1 cellular context compared by ENCODE assay signal in the genomic region with DNA sequence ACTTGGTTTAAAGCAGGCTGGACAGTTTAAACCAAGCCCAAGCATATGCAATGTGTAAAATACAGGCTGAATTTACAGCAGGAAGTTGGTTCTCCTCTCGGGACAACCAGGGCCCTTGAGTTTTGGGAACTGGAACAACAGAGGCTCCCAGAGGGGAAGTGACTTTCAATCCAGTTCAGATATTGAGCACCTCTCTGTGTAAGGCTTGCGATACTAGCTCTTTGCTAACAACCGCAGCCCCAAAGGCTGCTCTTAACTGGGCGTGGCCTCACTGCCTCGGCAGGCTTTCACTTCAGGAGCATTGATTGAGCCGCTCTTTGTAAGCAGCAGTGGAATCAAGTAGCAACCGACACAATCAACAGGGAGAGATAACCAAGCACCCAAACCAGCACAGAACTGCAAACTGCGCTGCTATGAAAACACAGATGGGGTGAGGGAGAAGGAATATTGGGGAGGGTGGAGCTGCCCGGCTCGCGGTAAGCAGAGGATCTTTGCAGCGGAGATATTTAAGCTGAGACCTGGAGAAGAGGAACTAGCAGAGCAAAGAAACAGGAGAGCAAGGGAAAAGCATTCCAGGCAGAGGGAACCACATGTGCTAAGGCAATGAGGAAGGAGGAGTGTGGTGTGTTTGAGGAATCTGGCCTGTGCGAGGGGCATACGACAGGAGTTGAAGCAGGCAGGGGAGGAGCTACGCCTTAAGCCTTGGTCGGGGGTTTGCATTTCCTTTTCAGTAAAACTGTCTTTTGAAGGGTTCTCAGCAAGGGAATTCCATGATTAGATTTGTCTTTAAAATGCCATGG.
A peak's percentile ranks its signal among the peaks of the same experiment; 100 is the strongest.
TF ChIP-seq lines count a peak whose summit lies in the region.

No MANE protein-coding gene starts in this region.

TF ChIP-seq in K562, 482 proteins besides CTCF, POLR2A, EP300 and RAD21 (continued from another document and continues in another):
- TF ChIP-seq, protein P1, sequence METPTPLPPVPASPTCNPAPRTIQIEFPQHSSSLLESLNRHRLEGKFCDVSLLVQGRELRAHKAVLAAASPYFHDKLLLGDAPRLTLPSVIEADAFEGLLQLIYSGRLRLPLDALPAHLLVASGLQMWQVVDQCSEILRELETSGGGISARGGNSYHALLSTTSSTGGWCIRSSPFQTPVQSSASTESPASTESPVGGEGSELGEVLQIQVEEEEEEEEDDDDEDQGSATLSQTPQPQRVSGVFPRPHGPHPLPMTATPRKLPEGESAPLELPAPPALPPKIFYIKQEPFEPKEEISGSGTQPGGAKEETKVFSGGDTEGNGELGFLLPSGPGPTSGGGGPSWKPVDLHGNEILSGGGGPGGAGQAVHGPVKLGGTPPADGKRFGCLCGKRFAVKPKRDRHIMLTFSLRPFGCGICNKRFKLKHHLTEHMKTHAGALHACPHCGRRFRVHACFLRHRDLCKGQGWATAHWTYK (CRISPR knock-in tag; IDR thresholded peaks at IDR 0.05): no peak
- TF ChIP-seq, protein P2, sequence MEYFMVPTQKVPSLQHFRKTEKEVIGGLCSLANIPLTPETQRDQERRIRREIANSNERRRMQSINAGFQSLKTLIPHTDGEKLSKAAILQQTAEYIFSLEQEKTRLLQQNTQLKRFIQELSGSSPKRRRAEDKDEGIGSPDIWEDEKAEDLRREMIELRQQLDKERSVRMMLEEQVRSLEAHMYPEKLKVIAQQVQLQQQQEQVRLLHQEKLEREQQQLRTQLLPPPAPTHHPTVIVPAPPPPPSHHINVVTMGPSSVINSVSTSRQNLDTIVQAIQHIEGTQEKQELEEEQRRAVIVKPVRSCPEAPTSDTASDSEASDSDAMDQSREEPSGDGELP (CRISPR knock-in tag; IDR thresholded peaks at IDR 0.05; ENCODE audit: borderline replicate concordance): peak; percentile 41; the same call in 1 of the 2 replicates
- TF ChIP-seq, protein P3, sequence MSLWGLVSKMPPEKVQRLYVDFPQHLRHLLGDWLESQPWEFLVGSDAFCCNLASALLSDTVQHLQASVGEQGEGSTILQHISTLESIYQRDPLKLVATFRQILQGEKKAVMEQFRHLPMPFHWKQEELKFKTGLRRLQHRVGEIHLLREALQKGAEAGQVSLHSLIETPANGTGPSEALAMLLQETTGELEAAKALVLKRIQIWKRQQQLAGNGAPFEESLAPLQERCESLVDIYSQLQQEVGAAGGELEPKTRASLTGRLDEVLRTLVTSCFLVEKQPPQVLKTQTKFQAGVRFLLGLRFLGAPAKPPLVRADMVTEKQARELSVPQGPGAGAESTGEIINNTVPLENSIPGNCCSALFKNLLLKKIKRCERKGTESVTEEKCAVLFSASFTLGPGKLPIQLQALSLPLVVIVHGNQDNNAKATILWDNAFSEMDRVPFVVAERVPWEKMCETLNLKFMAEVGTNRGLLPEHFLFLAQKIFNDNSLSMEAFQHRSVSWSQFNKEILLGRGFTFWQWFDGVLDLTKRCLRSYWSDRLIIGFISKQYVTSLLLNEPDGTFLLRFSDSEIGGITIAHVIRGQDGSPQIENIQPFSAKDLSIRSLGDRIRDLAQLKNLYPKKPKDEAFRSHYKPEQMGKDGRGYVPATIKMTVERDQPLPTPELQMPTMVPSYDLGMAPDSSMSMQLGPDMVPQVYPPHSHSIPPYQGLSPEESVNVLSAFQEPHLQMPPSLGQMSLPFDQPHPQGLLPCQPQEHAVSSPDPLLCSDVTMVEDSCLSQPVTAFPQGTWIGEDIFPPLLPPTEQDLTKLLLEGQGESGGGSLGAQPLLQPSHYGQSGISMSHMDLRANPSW (CRISPR knock-in tag; IDR thresholded peaks at IDR 0.05): no peak
- TF ChIP-seq SETDB1 (IDR thresholded peaks at IDR 0.05; ENCODE audit: low read length) (no peak), MCM3 (IDR thresholded peaks at IDR 0.05) (no peak), HDGF (IDR thresholded peaks at IDR 0.05) (0 out of 2 replicates have a peak, but pooled peaks have one; percentile 34), CSDE1 (IDR thresholded peaks at IDR 0.05) (no peak), POLR3G (IDR thresholded peaks at IDR 0.05; ENCODE audit: extremely low read depth, insufficient read length, insufficient replicate concordance) (no peak), DPF2 (IDR thresholded peaks at IDR 0.05) (peak; percentile 40; the same call in 1 of the 2 replicates), MTF1 (CRISPR knock-in tag; IDR thresholded peaks at IDR 0.05; ENCODE audit: borderline replicate concordance) (no peak), ZNF551 (CRISPR knock-in tag; IDR thresholded peaks at IDR 0.05) (no peak), ZNF644 (tag; IDR thresholded peaks at IDR 0.05; ENCODE audit: low read depth) (no peak), MEF2D (tag; conservative IDR thresholded peaks at IDR 0.05; ENCODE audit: low read depth) (no peak), RNF2 (IDR thresholded peaks at IDR 0.05) (no peak), FOXJ2 (tag; IDR thresholded peaks at IDR 0.05) (no peak), TRIM24 (IDR thresholded peaks at IDR 0.05) (no peak), TEAD1 (CRISPR knock-in tag; IDR thresholded peaks at IDR 0.05) (peak in 1 of 2 experiments; percentile 38; a peak in 1 of 4 replicates), YY1 (IDR thresholded peaks at IDR 0.05; ENCODE audit: borderline replicate concordance in 1 of 3, control insufficient read depth in 1 of 3, extremely low read depth in 1 of 3, insufficient read depth in 3 of 3, insufficient read length in 1 of 3, insufficient replicate concordance in 2 of 3, low read depth in 1 of 3, low read length in 2 of 3) (no peak), POLR2B (IDR thresholded peaks at IDR 0.05; ENCODE audit: low read depth, partially characterized antibody) (no peak), ZNF764 (CRISPR knock-in tag; IDR thresholded peaks at IDR 0.05; ENCODE audit: low read depth) (no peak), NFYB (IDR thresholded peaks at IDR 0.05; ENCODE audit: extremely low read depth, insufficient read length) (no peak), MYNN (IDR thresholded peaks at IDR 0.05) (no peak), MYNN (CRISPR knock-in tag; IDR thresholded peaks at IDR 0.05) (no peak), ESRRB (CRISPR knock-in tag; IDR thresholded peaks at IDR 0.05; ENCODE audit: borderline replicate concordance) (no peak), MTA3 (IDR thresholded peaks at IDR 0.05; ENCODE audit: borderline replicate concordance) (peak; percentile 66; the same call in 1 of the 2 replicates)
- TF ChIP-seq, protein P4, sequence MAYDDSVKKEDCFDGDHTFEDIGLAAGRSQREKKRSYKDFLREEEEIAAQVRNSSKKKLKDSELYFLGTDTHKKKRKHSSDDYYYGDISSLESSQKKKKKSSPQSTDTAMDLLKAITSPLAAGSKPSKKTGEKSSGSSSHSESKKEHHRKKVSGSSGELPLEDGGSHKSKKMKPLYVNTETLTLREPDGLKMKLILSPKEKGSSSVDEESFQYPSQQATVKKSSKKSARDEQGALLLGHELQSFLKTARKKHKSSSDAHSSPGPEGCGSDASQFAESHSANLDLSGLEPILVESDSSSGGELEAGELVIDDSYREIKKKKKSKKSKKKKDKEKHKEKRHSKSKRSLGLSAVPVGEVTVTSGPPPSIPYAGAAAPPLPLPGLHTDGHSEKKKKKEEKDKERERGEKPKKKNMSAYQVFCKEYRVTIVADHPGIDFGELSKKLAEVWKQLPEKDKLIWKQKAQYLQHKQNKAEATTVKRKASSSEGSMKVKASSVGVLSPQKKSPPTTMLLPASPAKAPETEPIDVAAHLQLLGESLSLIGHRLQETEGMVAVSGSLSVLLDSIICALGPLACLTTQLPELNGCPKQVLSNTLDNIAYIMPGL (CRISPR knock-in tag; IDR thresholded peaks at IDR 0.05): no peak
- TF ChIP-seq, protein P5, sequence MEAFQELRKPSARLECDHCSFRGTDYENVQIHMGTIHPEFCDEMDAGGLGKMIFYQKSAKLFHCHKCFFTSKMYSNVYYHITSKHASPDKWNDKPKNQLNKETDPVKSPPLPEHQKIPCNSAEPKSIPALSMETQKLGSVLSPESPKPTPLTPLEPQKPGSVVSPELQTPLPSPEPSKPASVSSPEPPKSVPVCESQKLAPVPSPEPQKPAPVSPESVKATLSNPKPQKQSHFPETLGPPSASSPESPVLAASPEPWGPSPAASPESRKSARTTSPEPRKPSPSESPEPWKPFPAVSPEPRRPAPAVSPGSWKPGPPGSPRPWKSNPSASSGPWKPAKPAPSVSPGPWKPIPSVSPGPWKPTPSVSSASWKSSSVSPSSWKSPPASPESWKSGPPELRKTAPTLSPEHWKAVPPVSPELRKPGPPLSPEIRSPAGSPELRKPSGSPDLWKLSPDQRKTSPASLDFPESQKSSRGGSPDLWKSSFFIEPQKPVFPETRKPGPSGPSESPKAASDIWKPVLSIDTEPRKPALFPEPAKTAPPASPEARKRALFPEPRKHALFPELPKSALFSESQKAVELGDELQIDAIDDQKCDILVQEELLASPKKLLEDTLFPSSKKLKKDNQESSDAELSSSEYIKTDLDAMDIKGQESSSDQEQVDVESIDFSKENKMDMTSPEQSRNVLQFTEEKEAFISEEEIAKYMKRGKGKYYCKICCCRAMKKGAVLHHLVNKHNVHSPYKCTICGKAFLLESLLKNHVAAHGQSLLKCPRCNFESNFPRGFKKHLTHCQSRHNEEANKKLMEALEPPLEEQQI (IDR thresholded peaks at IDR 0.05): no peak
- TF ChIP-seq, protein P6, sequence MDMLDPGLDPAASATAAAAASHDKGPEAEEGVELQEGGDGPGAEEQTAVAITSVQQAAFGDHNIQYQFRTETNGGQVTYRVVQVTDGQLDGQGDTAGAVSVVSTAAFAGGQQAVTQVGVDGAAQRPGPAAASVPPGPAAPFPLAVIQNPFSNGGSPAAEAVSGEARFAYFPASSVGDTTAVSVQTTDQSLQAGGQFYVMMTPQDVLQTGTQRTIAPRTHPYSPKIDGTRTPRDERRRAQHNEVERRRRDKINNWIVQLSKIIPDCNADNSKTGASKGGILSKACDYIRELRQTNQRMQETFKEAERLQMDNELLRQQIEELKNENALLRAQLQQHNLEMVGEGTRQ (CRISPR knock-in tag; IDR thresholded peaks at IDR 0.05): no peak
- TF ChIP-seq, protein P7, sequence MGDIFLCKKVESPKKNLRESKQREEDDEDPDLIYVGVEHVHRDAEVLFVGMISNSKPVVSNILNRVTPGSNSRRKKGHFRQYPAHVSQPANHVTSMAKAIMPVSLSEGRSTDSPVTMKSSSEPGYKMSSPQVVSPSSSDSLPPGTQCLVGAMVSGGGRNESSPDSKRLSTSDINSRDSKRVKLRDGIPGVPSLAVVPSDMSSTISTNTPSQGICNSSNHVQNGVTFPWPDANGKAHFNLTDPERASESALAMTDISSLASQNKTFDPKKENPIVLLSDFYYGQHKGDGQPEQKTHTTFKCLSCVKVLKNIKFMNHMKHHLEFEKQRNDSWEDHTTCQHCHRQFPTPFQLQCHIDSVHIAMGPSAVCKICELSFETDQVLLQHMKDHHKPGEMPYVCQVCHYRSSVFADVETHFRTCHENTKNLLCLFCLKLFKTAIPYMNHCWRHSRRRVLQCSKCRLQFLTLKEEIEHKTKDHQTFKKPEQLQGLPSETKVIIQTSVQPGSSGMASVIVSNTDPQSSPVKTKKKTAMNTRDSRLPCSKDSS (IDR thresholded peaks at IDR 0.05; ENCODE audit: low read depth, partially characterized antibody): no peak
- TF ChIP-seq, protein P8, sequence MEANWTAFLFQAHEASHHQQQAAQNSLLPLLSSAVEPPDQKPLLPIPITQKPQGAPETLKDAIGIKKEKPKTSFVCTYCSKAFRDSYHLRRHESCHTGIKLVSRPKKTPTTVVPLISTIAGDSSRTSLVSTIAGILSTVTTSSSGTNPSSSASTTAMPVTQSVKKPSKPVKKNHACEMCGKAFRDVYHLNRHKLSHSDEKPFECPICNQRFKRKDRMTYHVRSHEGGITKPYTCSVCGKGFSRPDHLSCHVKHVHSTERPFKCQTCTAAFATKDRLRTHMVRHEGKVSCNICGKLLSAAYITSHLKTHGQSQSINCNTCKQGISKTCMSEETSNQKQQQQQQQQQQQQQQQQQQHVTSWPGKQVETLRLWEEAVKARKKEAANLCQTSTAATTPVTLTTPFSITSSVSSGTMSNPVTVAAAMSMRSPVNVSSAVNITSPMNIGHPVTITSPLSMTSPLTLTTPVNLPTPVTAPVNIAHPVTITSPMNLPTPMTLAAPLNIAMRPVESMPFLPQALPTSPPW (CRISPR knock-in tag; IDR thresholded peaks at IDR 0.05): 0 out of 2 replicates have a peak, but pooled peaks have one; percentile 36
